In genomic region chr9:38707885-38708640, GRCh38 we compare ENCODE assay signal across 1 cellular context.
TF ChIP-seq lines count a peak whose summit lies in the region.

No MANE protein-coding gene starts in this region.

TF ChIP-seq in GM23338, 12 proteins besides CTCF, POLR2A, EP300 and RAD21 (continued from another document):
- TF ChIP-seq ZNF462 (CRISPR knock-in tag; IDR thresholded peaks at IDR 0.05): 0 out of 2 replicates have a peak, but pooled peaks have one; percentile 39
